8 cellular contexts compared by ENCODE assay signal in the genomic region with DNA sequence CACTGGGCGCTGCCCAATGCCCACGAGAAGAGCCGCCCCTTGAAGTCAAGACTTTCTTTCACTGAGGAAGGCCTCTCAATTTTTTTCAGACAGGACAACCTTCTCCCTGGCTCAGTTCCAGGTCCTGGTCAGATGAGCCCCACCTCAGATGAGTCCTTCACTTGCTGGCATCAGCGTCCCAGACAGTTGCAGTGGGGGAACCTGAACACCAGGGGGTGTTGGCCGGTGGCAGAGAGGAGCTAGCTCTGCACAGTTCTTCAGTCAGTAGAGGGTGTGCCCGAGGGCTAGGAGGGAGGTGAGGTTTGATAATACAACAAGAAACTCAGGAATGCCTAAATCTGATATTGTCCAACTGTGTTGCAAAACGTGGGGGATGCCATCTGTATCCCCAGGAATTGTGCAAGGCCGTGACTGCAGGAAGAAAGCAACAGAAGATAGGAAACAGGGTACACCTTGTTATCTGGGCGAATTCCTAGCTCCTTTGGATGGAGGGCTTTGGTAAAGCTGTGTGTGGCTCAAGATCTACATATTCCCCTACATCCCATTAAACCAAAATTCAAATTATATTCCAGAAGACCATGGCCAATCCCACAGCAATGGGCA. TPM values are rescaled to one million over a fixed set of nuclear protein-coding genes. Genes with fewer than 3 reads are reported as not detected.
DNase-seq lines count a peak whose midpoint lies in the region; ATAC-seq, FAIRE-seq and TF ChIP-seq lines count a peak whose summit lies in the region.

No MANE protein-coding gene starts in this region.

- TF ChIP-seq CTCF in GM23338 (conservative IDR thresholded peaks at IDR 0.05; ENCODE audit: low read depth in 2 of 2) (peak; percentile 75 to 87), hepatocyte (IDR thresholded peaks at IDR 0.05; ENCODE audit: poor library complexity) (peak; percentile 45)

- H4K20me1 ChIP-seq in GM23338 (replicated peaks; ENCODE audit: insufficient read depth) (no peaks in the 10 kb centered on the region), hepatocyte (ENCODE audit: insufficient read depth, poor library complexity, severe bottlenecking) (no peaks in the 10 kb centered on the region)

- H3K9me2 ChIP-seq in GM23338 (ENCODE audit: insufficient read depth) (no peaks in the 10 kb centered on the region), hepatocyte (replicated peaks; ENCODE audit: insufficient read depth) (no peaks in the 10 kb centered on the region)

- H3K27me3 ChIP-seq in CD4-positive, alpha-beta memory T cell (ENCODE audit: insufficient read depth, low read length) = no peaks in the 10 kb centered on the region
- H3K27me3 ChIP-seq in GM23338 (ENCODE audit: insufficient read depth) = no peaks in the 10 kb centered on the region
- no peaks in the 10 kb centered on the region for H3K27me3 ChIP-seq in hepatocyte

- H3K27ac ChIP-seq in CD4-positive, alpha-beta memory T cell (ENCODE audit: low read depth, low read length) = no peak overlapping the region
- no peak overlapping the region for H3K27ac ChIP-seq in GM23338 (ENCODE audit: low read depth)
- no peak overlapping the region for H3K27ac ChIP-seq in hepatocyte

- H3K27ac Mint-ChIP-seq in CD4-positive, alpha-beta memory T cell = peak overlapping the region; percentile 4 to 96 (median 81)
- H3K27ac Mint-ChIP-seq in GM23338 = no peak overlapping the region

- peaks cover 29 to 52% (median 38%) of the 10 kb centered on the region in 4 donors for H3K4me1 Mint-ChIP-seq in CD4-positive, alpha-beta memory T cell
- H3K4me1 Mint-ChIP-seq in GM23338 = no peaks in the 10 kb centered on the region

- CTCF ChIA-PET in CD4-positive, alpha-beta memory T cell (lab: Charles Lee; ENCODE audit: partially characterized antibody) = interaction anchor here (0.6 to 5.8 kb wide), 26 partner anchors 8 to 282 kb away, joined by 3 to 275 read pairs (median 5); a partner anchor contains a TSS

- H3K9me3 Mint-ChIP-seq in CD4-positive, alpha-beta memory T cell = peaks cover 0 to 3% (median 0%) of the 10 kb centered on the region in 8 donors
- peaks cover 34% of the 10 kb centered on the region for H3K9me3 Mint-ChIP-seq in GM23338

- H3K4me3 Mint-ChIP-seq in CD4-positive, alpha-beta memory T cell = peak overlapping the region in 6 of 8 donors; percentile 3 to 81 (median 34)
- no peak overlapping the region for H3K4me3 Mint-ChIP-seq in GM23338

- H3K9me3 ChIP-seq in CD4-positive, alpha-beta memory T cell (ENCODE audit: control insufficient read depth in 1 of 2, low read length in 2 of 2) = no peaks in the 10 kb centered on the region
- no peaks in the 10 kb centered on the region for H3K9me3 ChIP-seq in hepatocyte (ENCODE audit: low read depth)

- ATAC-seq in GM23338 (peak; percentile 97), HG03520 (IDR thresholded peaks at IDR 0.05; ENCODE audit: unreplicated experiment) (no peak), GM21390 (IDR thresholded peaks at IDR 0.05; ENCODE audit: unreplicated experiment) (no peak)

- no peak overlapping the region for H3K4me3 ChIP-seq in CD4-positive, alpha-beta memory T cell (ENCODE audit: low read length in 2 of 2)
- H3K4me3 ChIP-seq in GM23338 = no peak overlapping the region
- no peak overlapping the region for H3K4me3 ChIP-seq in hepatocyte

- no peaks in the 10 kb centered on the region for H3K36me3 ChIP-seq in CD4-positive, alpha-beta memory T cell (ENCODE audit: insufficient read depth, low read length)
- H3K36me3 ChIP-seq in GM23338 (ENCODE audit: insufficient read depth) (no peaks in the 10 kb centered on the region), hepatocyte (replicated peaks; ENCODE audit: insufficient read depth, low read depth) (no peaks in the 10 kb centered on the region)

- H3K36me3 Mint-ChIP-seq in CD4-positive, alpha-beta memory T cell = peaks cover 0 to 3% of the 10 kb centered on the region in 2 donors
- H3K36me3 Mint-ChIP-seq in GM23338 (ENCODE audit: low read depth) = peaks cover 20% of the 10 kb centered on the region

- WGBS in hepatocyte (ENCODE audit: low lambda C conversion rate, missing lambda C conversion rate) = 57% methylated on average over 9 of the region's 9 CpGs

- H3F3A ChIP-seq in GM23338 (replicated peaks; ENCODE audit: low read depth) = no peaks in the 10 kb centered on the region

- intact Hi-C loops in CD4-positive, alpha-beta memory T cell (cut with micrococcal nuclease) = loop anchor here (1.0 to 5.0 kb wide), 2 partner anchors 92 to 281 kb away; no protein-coding TSS in a partner anchor

- no peak overlapping the region for H2AFZ ChIP-seq in GM23338
- H2AFZ ChIP-seq in hepatocyte = no peak overlapping the region

- H3K4me1 ChIP-seq in CD4-positive, alpha-beta memory T cell (ENCODE audit: insufficient read depth, low read length) = peaks cover 46% of the 10 kb centered on the region
- H3K4me1 ChIP-seq in GM23338 (ENCODE audit: insufficient read depth) = no peaks in the 10 kb centered on the region
- H3K4me1 ChIP-seq in hepatocyte (ENCODE audit: insufficient read depth) = peaks cover 3% of the 10 kb centered on the region

- POLR2A ChIA-PET in CD4-positive, alpha-beta memory T cell (lab: Charles Lee; ENCODE audit: partially characterized antibody) = interaction anchor here (0.6 to 4.6 kb wide), 10 partner anchors 9 to 571 kb away, joined by 3 to 86 read pairs (median 4); a partner anchor contains a TSS

- FAIRE-seq in RCC 7860 (lab: Jason Lieb, UNC) = no peak

- no peaks in the 10 kb centered on the region for H3K79me2 ChIP-seq in GM23338 (replicated peaks; ENCODE audit: insufficient read depth)
- H3K79me2 ChIP-seq in hepatocyte = no peaks in the 10 kb centered on the region

- peak; percentile 69 to 81 (median 73) for DNase-seq in CD4-positive, alpha-beta memory T cell
- peak; percentile 68 for DNase-seq in GM23338 (ENCODE audit: low spot score)
- DNase-seq in RCC 7860 (ENCODE audit: low spot score) = peak; percentile 8
- DNase-seq in activated gamma-delta T cell (lab: John Stamatoyannopoulos, UW) = peak; percentile 10
- DNase-seq in hepatocyte (ENCODE audit: low spot score) = peak; percentile 67
- DNase-seq in stimulated activated CD4-positive, alpha-beta T cell treated with anti-CD3 and anti-CD28 coated beads, Interleukin-4, amount 100 ng/mL, for 1 hour = peak; percentile 78

- H3K27me3 Mint-ChIP-seq in CD4-positive, alpha-beta memory T cell = peaks cover 0 to 1% of the 10 kb centered on the region in 2 donors
- peaks cover 4% of the 10 kb centered on the region for H3K27me3 Mint-ChIP-seq in GM23338 (ENCODE audit: insufficient read depth, low read depth, poor library complexity)

- H3K4me2 ChIP-seq in GM23338 = no peak overlapping the region
- H3K4me2 ChIP-seq in hepatocyte = no peak overlapping the region

RNA-seq across cellular contexts. Expression of a gene that starts 34.3 kb away (rescaled TPM):
- total RNA-seq in CD4-positive, alpha-beta memory T cell = under 1 TPM; 0.29 to 0.55 TPM
- polyA plus RNA-seq in CD4-positive, alpha-beta memory T cell = under 1 TPM in 1 of 2 donors, not detected in 1; 0.60 TPM
- total RNA-seq in GM23338 (2014; rRNA removed; shearing (Covaris generic)) = not detected in 2 replicates
- polyA plus RNA-seq in GM23338 (2016; fragmentation: Nextera tagmentation; extraction: Ambion mirVana) (not detected in 2 replicates), hepatocyte (0.12 TPM in 1 of 2 replicates, not detected in the other)
- total RNA-seq in hepatocyte = 0.40 TPM in 1 of 2 replicates, not detected in the other

Comparison
In these comparisons a context has a peak if more than half of its experiments do, and no peak if none do; other contexts are left out.
1. DNase-seq: peak in every context shown above with its lines; median percentile 78 in stimulated activated CD4-positive, alpha-beta T cell treated with anti-CD3 and anti-CD28 coated beads, Interleukin-4, amount 100 ng/mL, for 1 hour; 73 in CD4-positive, alpha-beta memory T cell; 68 in GM23338; 67 in hepatocyte; 10 in activated gamma-delta T cell; 8 in RCC 7860.